In genomic region chr10:49931959-49932727, GRCh38 we compare ENCODE assay signal across 6 cellular contexts. TPM values are rescaled to one million over a fixed set of nuclear protein-coding genes. Genes with fewer than 3 reads are reported as not detected.
A peak's percentile ranks its signal among the peaks of the same experiment; 100 is the strongest.
DNase-seq lines count a peak whose midpoint lies in the region; ATAC-seq, FAIRE-seq and TF ChIP-seq lines count a peak whose summit lies in the region.
"Not testable (repeated sequence)": the region's sequence is repeated elsewhere in the genome, so short reads cannot be mapped to it uniquely, and the experiment has no call there.

No MANE protein-coding gene starts in this region.

- not testable (repeated sequence) for H2BK120ac ChIP-seq in mesendoderm (ENCODE audit: low read depth, low read length)

- not testable (repeated sequence) for H3K23ac ChIP-seq in mesendoderm (ENCODE audit: low read length)

- not testable (repeated sequence) for H3K4me2 ChIP-seq in PC-3 (ENCODE audit: low read length); GM12878 (ENCODE audit: control insufficient read depth, insufficient read depth); mesendoderm (ENCODE audit: low read length)

- BruUV-seq in PC-3 (replicated peaks; lab: Mats Ljungman, UMichigan), result TSS peak; percentile 29
- not testable (repeated sequence) for BruUV-seq in GM12878 (replicated peaks; lab: Mats Ljungman, UMichigan)

- not testable (repeated sequence) for H3K27ac ChIP-seq in PC-3 (ENCODE audit: low read length); GM12878 (ENCODE audit: control insufficient read depth, insufficient read depth); mesendoderm (ENCODE audit: low read depth, low read length)
- H3K27ac ChIP-seq in epithelial cell of prostate, result peak overlapping the region; percentile 62

- POLR2A ChIA-PET in PC-3 (lab: Charles Lee; ENCODE audit: unreplicated experiment); GM12878 (lab: Charles Lee): not testable (repeated sequence)

- H3F3A ChIP-seq in PC-3 (ENCODE audit: low read length, unreplicated experiment), result not testable (repeated sequence)

- CTCF ChIA-PET in PC-3 (lab: Charles Lee); GM12878 (lab: Yijun Ruan, JAX): not testable (repeated sequence)

- H3K9ac ChIP-seq in PC-3 (ENCODE audit: low read length); GM12878 (ENCODE audit: control insufficient read depth, insufficient read depth, low read length); mesendoderm (ENCODE audit: low read length): not testable (repeated sequence)

- H3K36me3 ChIP-seq in PC-3 (ENCODE audit: low read depth, low read length), result peaks cover 15% of the 10 kb centered on the region
- H3K36me3 ChIP-seq in GM12878 (ENCODE audit: control insufficient read depth in 2 of 2, insufficient read depth in 2 of 2, low read length in 1 of 2); mesendoderm (ENCODE audit: control insufficient read depth, insufficient read depth, low read length): not testable (repeated sequence)

- not testable (repeated sequence) for TF ChIP-seq EP300 in GM12878 (IDR thresholded peaks at IDR 0.05; ENCODE audit: borderline replicate concordance in 1 of 2, control insufficient read depth in 1 of 2, low read depth in 2 of 2, low read length in 2 of 2)

- H3K18ac ChIP-seq in mesendoderm (ENCODE audit: low read length), result not testable (repeated sequence)

- not testable (repeated sequence) for H3K9me2 ChIP-seq in PC-3 (replicated peaks; ENCODE audit: low read length)

- H3K79me2 ChIP-seq in PC-3 (ENCODE audit: low read length), result peaks cover 23% of the 10 kb centered on the region
- H3K79me2 ChIP-seq in GM12878 (ENCODE audit: control insufficient read depth, insufficient read depth, low read length); mesendoderm (ENCODE audit: control insufficient read depth, insufficient read depth, low read length): not testable (repeated sequence)

- not testable (repeated sequence) for H4K20me1 ChIP-seq in PC-3 (ENCODE audit: low read length); GM12878 (ENCODE audit: control insufficient read depth, insufficient read depth)

- H4K5ac ChIP-seq in mesendoderm (ENCODE audit: low read length), result not testable (repeated sequence)

- not testable (repeated sequence) for TF ChIP-seq RAD21 in GM12878 (IDR thresholded peaks at IDR 0.05; ENCODE audit: insufficient read depth, low read depth, low read length)

- H3K27me3 ChIP-seq in PC-3 (ENCODE audit: low read length); GM12878 (replicated peaks in 1 of 2; ENCODE audit: control insufficient read depth in 2 of 2, insufficient read depth in 2 of 2, low read length in 1 of 2); mesendoderm (ENCODE audit: insufficient read depth, low read length, poor library complexity): not testable (repeated sequence)

- in situ Hi-C loops in GM12878 (cut with MboI), result not testable (repeated sequence)

- not testable (repeated sequence) for TF ChIP-seq CTCF in PC-3 (conservative IDR thresholded peaks at IDR 0.05; ENCODE audit: low read depth, low read length); GM12878 (IDR thresholded peaks at IDR 0.05 in 2 of 3, conservative IDR thresholded peaks at IDR 0.05 in 1 of 3; ENCODE audit: control insufficient read depth in 2 of 3, extremely low read depth in 1 of 3, insufficient read depth in 1 of 3, low read depth in 3 of 3, low read length in 3 of 3); chondrocyte (IDR thresholded peaks at IDR 0.05)

- not testable (repeated sequence) for H3K4me1 ChIP-seq in PC-3 (ENCODE audit: insufficient read depth, low read length); GM12878 (ENCODE audit: control insufficient read depth, insufficient read depth, low read length); mesendoderm (ENCODE audit: control insufficient read depth, low read depth, low read length)

- H2BK5ac ChIP-seq in mesendoderm (ENCODE audit: low read length), result not testable (repeated sequence)

- H3K56ac ChIP-seq in mesendoderm (ENCODE audit: low read length), result not testable (repeated sequence)

- H3K79me1 ChIP-seq in mesendoderm (ENCODE audit: low read length), result not testable (repeated sequence)

- H3K4me3 ChIP-seq in PC-3 (ENCODE audit: low read length); GM12878; mesendoderm (ENCODE audit: low read length): not testable (repeated sequence)

- H3K4me3 Mint-ChIP-seq in chondrocyte (ENCODE audit: unreplicated experiment), result not testable (repeated sequence)

- ATAC-seq in PC-3, result peak; percentile 64; the same call in 1 of the 2 replicates
- not testable (repeated sequence) for ATAC-seq in GM12878

- H2AFZ ChIP-seq in PC-3 (ENCODE audit: low read length); GM12878 (ENCODE audit: control insufficient read depth, low read depth, low read length): not testable (repeated sequence)

- H3K4ac ChIP-seq in mesendoderm (ENCODE audit: low read depth, low read length), result not testable (repeated sequence)

- TF ChIP-seq POLR2A in GM12892 (IDR thresholded peaks at IDR 0.05; ENCODE audit: low read depth, low read length); GM12878 (IDR thresholded peaks at IDR 0.05; ENCODE audit: low read depth, low read length): not testable (repeated sequence)

- peak; percentile 17 for FAIRE-seq in GM12892 (lab: Jason Lieb, UNC)
- FAIRE-seq in GM12878 (lab: Jason Lieb, UNC), result peak; percentile 79

- 90% methylated on average over 7 of the region's 7 CpGs for WGBS in GM12878 (ENCODE audit: insufficient coverage, insufficient replicate concordance, low lambda C conversion rate, missing lambda C conversion rate)
- WGBS in mesendoderm (ENCODE audit: extremely low coverage, insufficient coverage, low lambda C conversion rate), result no CpG with 5 or more reads among the region's 7 CpGs

- not testable (repeated sequence) for H3K9me3 ChIP-seq in PC-3 (ENCODE audit: low read length); GM12878 (replicated peaks; ENCODE audit: control insufficient read depth, insufficient read depth, low read length)

- peak overlapping the region; percentile 12 for H3K27ac Mint-ChIP-seq in chondrocyte (ENCODE audit: unreplicated experiment)

- H2BK15ac ChIP-seq in mesendoderm (replicated peaks; ENCODE audit: low read depth), result not testable (repeated sequence)

- not testable (repeated sequence) for H4K8ac ChIP-seq in mesendoderm (ENCODE audit: low read depth, low read length)

- not testable (repeated sequence) for H2AK5ac ChIP-seq in mesendoderm (ENCODE audit: low read length)

- DNase-seq in GM12892 (ENCODE audit: insufficient read length); PC-3; GM12878 (ENCODE audit: low read depth, low spot score); chondrocyte (ENCODE audit: low spot score); epithelial cell of prostate (ENCODE audit: low read depth, low spot score): not testable (repeated sequence)
- DNase-seq in mesendoderm, result peak; percentile 66

- H3K4me1 Mint-ChIP-seq in chondrocyte (ENCODE audit: low read depth), result not testable (repeated sequence)

- H3K9me3 Mint-ChIP-seq in chondrocyte (ENCODE audit: low read depth), result not testable (repeated sequence)

- not testable (repeated sequence) for H3K36me3 Mint-ChIP-seq in chondrocyte (ENCODE audit: low read depth)

- H3K27me3 Mint-ChIP-seq in chondrocyte (ENCODE audit: low read depth), result not testable (repeated sequence)

- RAD21 ChIA-PET in GM12878 (lab: Charles Lee; ENCODE audit: unreplicated experiment), result not testable (repeated sequence)

- intact Hi-C loops in PC-3 (cut with micrococcal nuclease); GM12878 (cut with micrococcal nuclease; ENCODE audit: unreplicated experiment): not testable (repeated sequence)

- SMC1A ChIA-PET in GM12878 (lab: Charles Lee; ENCODE audit: uncharacterized antibody, unreplicated experiment), result not testable (repeated sequence)

RNA-seq across cellular contexts. Expression of gene PARG, which starts 9.7 kb away (rescaled TPM):
- 16.7 TPM for polyA plus RNA-seq in GM12892 (2012; ENCODE audit: missing spikeins)
- 85.4 and 89.7 TPM in 2 replicates for total RNA-seq in PC-3 (2014; rRNA removed)
- 115 and 130 TPM in 2 replicates for total RNA-seq in GM12878 (2013; cell fraction: nucleolus; rRNA removed)
- 22.5 and 30.2 TPM in 2 replicates for total RNA-seq in GM12878 (2014; rRNA removed)
- 34.5 and 35.4 TPM in 2 replicates for total RNA-seq in GM12878 (2014; rRNA removed; fragmentation: Illumina TruSeq; extraction: Trizol)
- total RNA-seq in GM12878 (2021), result 26.4 and 28.3 TPM in 2 replicates
- 7.6 TPM for polyA plus RNA-seq in GM12878 (2011; ENCODE audit: low read depth)
- 18.7 and 23.6 TPM in 2 replicates for polyA plus RNA-seq in GM12878 (2011; rRNA removed)
- 9.1 and 9.7 TPM in 2 replicates for polyA plus RNA-seq in GM12878 (2011; cell fraction: cytosol; rRNA removed)
- polyA plus RNA-seq in GM12878 (2011; cell fraction: nucleus; rRNA removed), result 18.4 and 18.7 TPM in 2 replicates
- polyA plus RNA-seq in GM12878 (2012), result 9.8 and 13.6 TPM in 2 replicates
- polyA plus RNA-seq in GM12878 (2014; fragmentation: Illumina TruSeq; extraction: Trizol), result 21.4 and 25.2 TPM in 2 replicates
- polyA plus RNA-seq in GM12878 (2014; fragmentation: Nextera tagmentation; extraction: Ambion mirVana), result 1 to 10 TPM; 4.8 to 6.2 TPM
- polyA plus RNA-seq in GM12878 (2014; rRNA removed), result 19.2 and 19.7 TPM in 2 replicates
- 10 to 100 TPM; 28.5 to 29.4 TPM for polyA plus RNA-seq in GM12878 (2016; fragmentation: Nextera tagmentation; extraction: Ambion mirVana)
- polyA minus RNA-seq in GM12878 (2011; rRNA and poly(A)+ RNA removed), result 28.6 and 33.3 TPM in 2 replicates
- 9.8 and 10.4 TPM in 2 replicates for polyA minus RNA-seq in GM12878 (2011; cell fraction: cytosol; rRNA and poly(A)+ RNA removed)
- polyA minus RNA-seq in GM12878 (2011; cell fraction: nucleus; rRNA and poly(A)+ RNA removed), result 29.4 and 48.2 TPM in 2 replicates
- 24.2 to 28.3 TPM (median 26.5 TPM) in 3 replicates for total RNA-seq in chondrocyte
- 20.8 TPM for polyA plus RNA-seq in mesendoderm (2013, experiment 1 of 2)
- polyA plus RNA-seq in mesendoderm (2013, experiment 2 of 2), result 20.8 TPM

RNA-seq across cellular contexts. Expression of gene TIMM23B, which starts 9.7 kb away (rescaled TPM):
- 19.2 TPM for polyA plus RNA-seq in GM12892 (2012; ENCODE audit: missing spikeins)
- total RNA-seq in PC-3 (2014; rRNA removed), result 48.6 and 53.4 TPM in 2 replicates
- 104 and 107 TPM in 2 replicates for total RNA-seq in GM12878 (2013; cell fraction: nucleolus; rRNA removed)
- 25.3 and 28.6 TPM in 2 replicates for total RNA-seq in GM12878 (2014; rRNA removed)
- total RNA-seq in GM12878 (2014; rRNA removed; fragmentation: Illumina TruSeq; extraction: Trizol), result 17.0 and 19.5 TPM in 2 replicates
- total RNA-seq in GM12878 (2021), result 19.4 and 23.8 TPM in 2 replicates
- polyA plus RNA-seq in GM12878 (2011; ENCODE audit: low read depth), result 8.6 TPM
- 19.4 and 21.7 TPM in 2 replicates for polyA plus RNA-seq in GM12878 (2011; rRNA removed)
- 9.7 and 10.2 TPM in 2 replicates for polyA plus RNA-seq in GM12878 (2011; cell fraction: cytosol; rRNA removed)
- polyA plus RNA-seq in GM12878 (2011; cell fraction: nucleus; rRNA removed), result 38.0 and 65.9 TPM in 2 replicates
- 10.3 and 13.6 TPM in 2 replicates for polyA plus RNA-seq in GM12878 (2012)
- 15.8 and 16.3 TPM in 2 replicates for polyA plus RNA-seq in GM12878 (2014; fragmentation: Illumina TruSeq; extraction: Trizol)
- polyA plus RNA-seq in GM12878 (2014; fragmentation: Nextera tagmentation; extraction: Ambion mirVana), result 1 to 10 TPM; 5.0 to 6.0 TPM
- 30.4 and 31.0 TPM in 2 replicates for polyA plus RNA-seq in GM12878 (2014; rRNA removed)
- 10 to 100 TPM; 15.6 to 16.0 TPM for polyA plus RNA-seq in GM12878 (2016; fragmentation: Nextera tagmentation; extraction: Ambion mirVana)
- polyA minus RNA-seq in GM12878 (2011; rRNA and poly(A)+ RNA removed), result 14.5 and 19.5 TPM in 2 replicates
- 6.1 and 7.7 TPM in 2 replicates for polyA minus RNA-seq in GM12878 (2011; cell fraction: cytosol; rRNA and poly(A)+ RNA removed)
- 33.7 and 61.8 TPM in 2 replicates for polyA minus RNA-seq in GM12878 (2011; cell fraction: nucleus; rRNA and poly(A)+ RNA removed)
- total RNA-seq in chondrocyte, result 13.1 to 17.6 TPM (median 16.8 TPM) in 3 replicates
- 12.6 TPM for polyA plus RNA-seq in mesendoderm (2013, experiment 1 of 2)
- 11.9 TPM for polyA plus RNA-seq in mesendoderm (2013, experiment 2 of 2)

RNA-seq across cellular contexts. Expression of gene AGAP6, which starts 56.1 kb away (rescaled TPM):
- polyA plus RNA-seq in GM12892 (2012; ENCODE audit: missing spikeins), result 10.3 TPM
- total RNA-seq in PC-3 (2014; rRNA removed) (35.9 and 38.5 TPM in 2 replicates), GM12878 (2014; rRNA removed) (12.6 and 14.3 TPM in 2 replicates), GM12878 (2014; rRNA removed; fragmentation: Illumina TruSeq; extraction: Trizol) (10.2 and 11.1 TPM in 2 replicates), GM12878 (2021) (14.3 and 14.7 TPM in 2 replicates), chondrocyte (8.8 to 17.5 TPM (median 9.1 TPM) in 3 replicates)
- 49.3 and 53.2 TPM in 2 replicates for total RNA-seq in GM12878 (2013; cell fraction: nucleolus; rRNA removed)
- 7.8 TPM for polyA plus RNA-seq in GM12878 (2011; ENCODE audit: low read depth)
- polyA plus RNA-seq in GM12878 (2011; rRNA removed) (15.3 and 19.7 TPM in 2 replicates), GM12878 (2014; fragmentation: Illumina TruSeq; extraction: Trizol) (17.0 and 20.3 TPM in 2 replicates), GM12878 (2014; fragmentation: Nextera tagmentation; extraction: Ambion mirVana) (1 to 10 TPM in 1 of 2 experiments, under 1 TPM in 1; 0.66 to 2.5 TPM), GM12878 (2014; rRNA removed) (24.0 and 26.0 TPM in 2 replicates), GM12878 (2016; fragmentation: Nextera tagmentation; extraction: Ambion mirVana) (1 to 10 TPM; 7.8 to 8.6 TPM)
- polyA plus RNA-seq in GM12878 (2011; cell fraction: cytosol; rRNA removed), result 9.6 and 14.6 TPM in 2 replicates
- polyA plus RNA-seq in GM12878 (2011; cell fraction: nucleus; rRNA removed), result 93.6 and 113 TPM in 2 replicates
- 13.0 and 13.7 TPM in 2 replicates for polyA plus RNA-seq in GM12878 (2012)
- 4.7 and 6.6 TPM in 2 replicates for polyA minus RNA-seq in GM12878 (2011; rRNA and poly(A)+ RNA removed)
- polyA minus RNA-seq in GM12878 (2011; cell fraction: cytosol; rRNA and poly(A)+ RNA removed), result 1.3 and 1.8 TPM in 2 replicates
- 7.0 and 14.7 TPM in 2 replicates for polyA minus RNA-seq in GM12878 (2011; cell fraction: nucleus; rRNA and poly(A)+ RNA removed)
- 9.5 TPM for polyA plus RNA-seq in mesendoderm (2013, experiment 1 of 2)
- 8.7 TPM for polyA plus RNA-seq in mesendoderm (2013, experiment 2 of 2)
